ENCODE assay signal across 22 cellular contexts in genomic region chr20:52383995-52384621, GRCh38.
"Had no signal": no experiment of that assay in that cellular context is flagged by ENCODE, and none has a peak within 500 bp of the region (broad histone marks: within the 10 kb centered on the region; RNA-seq: fewer than 3 reads in every experiment).

No MANE protein-coding gene starts in this region.

- H3K9me3 ChIP-seq: breast epithelium, MG63 had no signal

- H3K27me3 ChIP-seq: breast epithelium, MG63 had no signal

- ATAC-seq: activated CD8-positive, alpha-beta T cell treated with anti-CD3 and anti-CD28 coated beads, Interleukin-2, amount 10 ng/mL, durations not matched to agents 7 days and 5 days; activated T-cell treated with anti-CD3 and anti-CD28 coated beads, Interleukin-2, amount 50 U/mL, for 4 hours had no signal

- H3K36me3 ChIP-seq: breast epithelium, MG63 had no signal

- H3K4me3 ChIP-seq: breast epithelium, MG63 had no signal

- FAIRE-seq: TTC549 had no signal

- DNase-seq: activated B cell treated with CpG ODN at 0.5 μM for 24 hours; activated CD4-positive, alpha-beta T cell treated with anti-CD3 and anti-CD28 coated beads, Interleukin-2, amount 50 U/mL, for 1 hour; activated CD8-positive, alpha-beta memory T cell treated with anti-CD3 and anti-CD28 coated beads, Interleukin-2, amount 50 U/mL, for 48 hours; activated CD8-positive, alpha-beta T cell treated with anti-CD3 and anti-CD28 coated beads, Interleukin-2, amount 10 ng/mL, durations not matched to agents 7 days and 5 days; activated T-cell treated with anti-CD3 and anti-CD28 coated beads, Interleukin-2, amount 50 U/mL, for 4 hours; aorta; caudate nucleus; MG63; MV-4-11; NCI-H1092 treated with DMSO at 0.1 percent for 48 hours; NCI-H1417 treated with DMSO at 0.1 percent for 48 hours; NCI-H1694; NCI-H2029; NCI-H2107; NCI-H2171 treated with DMSO at 0.1 percent for 48 hours; NCI-H226; NCI-H526 treated with DMSO at 0.1 percent for 48 hours; NCI-H82; SIG-M5; T1000 had no signal

- H3K4me1 Mint-ChIP-seq: activated B cell treated with CpG ODN at 0.5 μM for 24 hours had no signal

- H3K4me1 ChIP-seq: breast epithelium had no signal

- H3K27ac ChIP-seq: breast epithelium had no signal

- H3K27ac Mint-ChIP-seq: activated B cell treated with CpG ODN at 0.5 μM for 24 hours; activated CD8-positive, alpha-beta T cell treated with anti-CD3 and anti-CD28 coated beads, Interleukin-2, amount 10 ng/mL, durations not matched to agents 7 days and 5 days had no signal

- H3K4me3 Mint-ChIP-seq: activated B cell treated with CpG ODN at 0.5 μM for 24 hours; activated CD8-positive, alpha-beta T cell treated with anti-CD3 and anti-CD28 coated beads, Interleukin-2, amount 10 ng/mL, durations not matched to agents 7 days and 5 days; activated T-cell treated with anti-CD3 and anti-CD28 coated beads, Interleukin-2, amount 50 U/mL, for 4 hours had no signal
